In the genomic region with DNA sequence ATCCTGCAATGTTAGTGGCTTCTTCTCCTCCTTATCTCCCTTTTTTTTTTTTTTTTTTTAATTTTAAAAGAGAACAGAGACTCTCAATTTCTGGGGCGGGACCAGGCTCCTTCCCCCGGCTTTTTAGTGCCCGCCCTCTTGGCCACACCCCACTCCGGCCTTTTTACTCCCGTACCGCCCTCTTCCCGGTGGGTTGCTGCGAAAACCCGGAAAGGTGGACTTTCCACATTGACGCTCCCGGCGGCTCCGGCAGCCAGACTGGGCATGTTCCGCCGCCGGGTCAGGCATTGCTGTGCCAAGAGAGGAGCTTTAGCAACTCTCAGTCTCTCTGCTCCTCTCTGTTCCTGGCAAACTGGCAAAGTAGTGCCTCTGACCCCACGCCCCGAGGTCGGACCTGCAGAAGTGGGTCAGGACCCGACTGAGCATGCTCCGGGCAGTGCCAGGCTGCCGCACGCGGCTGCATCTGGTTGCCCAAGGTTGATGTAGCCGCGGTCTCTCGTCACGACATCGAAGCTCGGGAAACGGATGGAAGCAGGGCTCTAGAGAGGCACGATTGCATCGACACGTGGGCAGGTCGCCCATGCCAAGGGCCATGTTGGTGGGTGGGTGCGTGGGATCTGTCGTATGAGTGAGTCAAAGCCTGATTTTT, we compare ENCODE assay signal across 1 cellular context.
TF ChIP-seq lines count a peak whose summit lies in the region.

No MANE protein-coding gene starts in this region.

TF ChIP-seq in WTC11, 78 proteins besides CTCF, POLR2A, EP300 and RAD21 (continued from another document and continues in another):
- TF ChIP-seq, protein P1, sequence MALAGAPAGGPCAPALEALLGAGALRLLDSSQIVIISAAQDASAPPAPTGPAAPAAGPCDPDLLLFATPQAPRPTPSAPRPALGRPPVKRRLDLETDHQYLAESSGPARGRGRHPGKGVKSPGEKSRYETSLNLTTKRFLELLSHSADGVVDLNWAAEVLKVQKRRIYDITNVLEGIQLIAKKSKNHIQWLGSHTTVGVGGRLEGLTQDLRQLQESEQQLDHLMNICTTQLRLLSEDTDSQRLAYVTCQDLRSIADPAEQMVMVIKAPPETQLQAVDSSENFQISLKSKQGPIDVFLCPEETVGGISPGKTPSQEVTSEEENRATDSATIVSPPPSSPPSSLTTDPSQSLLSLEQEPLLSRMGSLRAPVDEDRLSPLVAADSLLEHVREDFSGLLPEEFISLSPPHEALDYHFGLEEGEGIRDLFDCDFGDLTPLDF (CRISPR knock-in tag; IDR thresholded peaks at IDR 0.05) = peak; percentile 97
- TF ChIP-seq GABPB1 (CRISPR knock-in tag; IDR thresholded peaks at IDR 0.05) (peak; percentile 70), ZNF232 (CRISPR knock-in tag; IDR thresholded peaks at IDR 0.05) (peak; percentile 97), CREB1 (CRISPR knock-in tag; IDR thresholded peaks at IDR 0.05) (peak; percentile 98), JUN (CRISPR knock-in tag; IDR thresholded peaks at IDR 0.05) (no peak; the same call in 1 of the 2 replicates), TEAD4 (CRISPR knock-in tag; IDR thresholded peaks at IDR 0.05) (peak; percentile 50; the same call in 1 of the 2 replicates), ZNF671 (CRISPR knock-in tag; IDR thresholded peaks at IDR 0.05) (no peak), FOXJ3 (CRISPR knock-in tag; IDR thresholded peaks at IDR 0.05; ENCODE audit: borderline replicate concordance) (no peak), ESRRA (CRISPR knock-in tag; IDR thresholded peaks at IDR 0.05; ENCODE audit: borderline replicate concordance) (peak; percentile 96), GRHL2 (CRISPR knock-in tag; IDR thresholded peaks at IDR 0.05; ENCODE audit: insufficient replicate concordance, severe bottlenecking) (no peak), OVOL2 (CRISPR knock-in tag; IDR thresholded peaks at IDR 0.05; ENCODE audit: borderline replicate concordance) (no peak), NFYB (CRISPR knock-in tag; conservative IDR thresholded peaks at IDR 0.05; ENCODE audit: low read depth) (peak; percentile 46; the same call in 1 of the 2 replicates), CREM (CRISPR knock-in tag; IDR thresholded peaks at IDR 0.05) (peak; percentile 53; the same call in 1 of the 2 replicates), IRF2 (CRISPR knock-in tag; IDR thresholded peaks at IDR 0.05; ENCODE audit: borderline replicate concordance, low read depth) (no peak), ZNF317 (CRISPR knock-in tag; IDR thresholded peaks at IDR 0.05; ENCODE audit: borderline replicate concordance, low read depth) (peak; percentile 64), SMAD4 (CRISPR knock-in tag; IDR thresholded peaks at IDR 0.05) (peak; percentile 84), ZBTB21 (CRISPR knock-in tag; IDR thresholded peaks at IDR 0.05; ENCODE audit: borderline replicate concordance) (peak; percentile 94), ZNF396 (CRISPR knock-in tag; IDR thresholded peaks at IDR 0.05; ENCODE audit: borderline replicate concordance) (no peak), TCF7 (CRISPR knock-in tag; IDR thresholded peaks at IDR 0.05; ENCODE audit: low read depth) (0 out of 2 replicates have a peak, but pooled peaks have one; percentile 58), SP1 (CRISPR knock-in tag; conservative IDR thresholded peaks at IDR 0.05) (peak; percentile 72)
- TF ChIP-seq, protein P2, sequence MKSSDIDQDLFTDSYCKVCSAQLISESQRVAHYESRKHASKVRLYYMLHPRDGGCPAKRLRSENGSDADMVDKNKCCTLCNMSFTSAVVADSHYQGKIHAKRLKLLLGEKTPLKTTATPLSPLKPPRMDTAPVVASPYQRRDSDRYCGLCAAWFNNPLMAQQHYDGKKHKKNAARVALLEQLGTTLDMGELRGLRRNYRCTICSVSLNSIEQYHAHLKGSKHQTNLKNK (CRISPR knock-in tag; IDR thresholded peaks at IDR 0.05) = no peak
- TF ChIP-seq, protein P3, sequence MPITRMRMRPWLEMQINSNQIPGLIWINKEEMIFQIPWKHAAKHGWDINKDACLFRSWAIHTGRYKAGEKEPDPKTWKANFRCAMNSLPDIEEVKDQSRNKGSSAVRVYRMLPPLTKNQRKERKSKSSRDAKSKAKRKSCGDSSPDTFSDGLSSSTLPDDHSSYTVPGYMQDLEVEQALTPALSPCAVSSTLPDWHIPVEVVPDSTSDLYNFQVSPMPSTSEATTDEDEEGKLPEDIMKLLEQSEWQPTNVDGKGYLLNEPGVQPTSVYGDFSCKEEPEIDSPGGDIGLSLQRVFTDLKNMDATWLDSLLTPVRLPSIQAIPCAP (CRISPR knock-in tag; IDR thresholded peaks at IDR 0.05) = peak; percentile 95
- TF ChIP-seq, protein P4, sequence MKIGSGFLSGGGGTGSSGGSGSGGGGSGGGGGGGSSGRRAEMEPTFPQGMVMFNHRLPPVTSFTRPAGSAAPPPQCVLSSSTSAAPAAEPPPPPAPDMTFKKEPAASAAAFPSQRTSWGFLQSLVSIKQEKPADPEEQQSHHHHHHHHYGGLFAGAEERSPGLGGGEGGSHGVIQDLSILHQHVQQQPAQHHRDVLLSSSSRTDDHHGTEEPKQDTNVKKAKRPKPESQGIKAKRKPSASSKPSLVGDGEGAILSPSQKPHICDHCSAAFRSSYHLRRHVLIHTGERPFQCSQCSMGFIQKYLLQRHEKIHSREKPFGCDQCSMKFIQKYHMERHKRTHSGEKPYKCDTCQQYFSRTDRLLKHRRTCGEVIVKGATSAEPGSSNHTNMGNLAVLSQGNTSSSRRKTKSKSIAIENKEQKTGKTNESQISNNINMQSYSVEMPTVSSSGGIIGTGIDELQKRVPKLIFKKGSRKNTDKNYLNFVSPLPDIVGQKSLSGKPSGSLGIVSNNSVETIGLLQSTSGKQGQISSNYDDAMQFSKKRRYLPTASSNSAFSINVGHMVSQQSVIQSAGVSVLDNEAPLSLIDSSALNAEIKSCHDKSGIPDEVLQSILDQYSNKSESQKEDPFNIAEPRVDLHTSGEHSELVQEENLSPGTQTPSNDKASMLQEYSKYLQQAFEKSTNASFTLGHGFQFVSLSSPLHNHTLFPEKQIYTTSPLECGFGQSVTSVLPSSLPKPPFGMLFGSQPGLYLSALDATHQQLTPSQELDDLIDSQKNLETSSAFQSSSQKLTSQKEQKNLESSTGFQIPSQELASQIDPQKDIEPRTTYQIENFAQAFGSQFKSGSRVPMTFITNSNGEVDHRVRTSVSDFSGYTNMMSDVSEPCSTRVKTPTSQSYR (CRISPR knock-in tag; IDR thresholded peaks at IDR 0.05) = peak; percentile 96
- TF ChIP-seq, protein P5, sequence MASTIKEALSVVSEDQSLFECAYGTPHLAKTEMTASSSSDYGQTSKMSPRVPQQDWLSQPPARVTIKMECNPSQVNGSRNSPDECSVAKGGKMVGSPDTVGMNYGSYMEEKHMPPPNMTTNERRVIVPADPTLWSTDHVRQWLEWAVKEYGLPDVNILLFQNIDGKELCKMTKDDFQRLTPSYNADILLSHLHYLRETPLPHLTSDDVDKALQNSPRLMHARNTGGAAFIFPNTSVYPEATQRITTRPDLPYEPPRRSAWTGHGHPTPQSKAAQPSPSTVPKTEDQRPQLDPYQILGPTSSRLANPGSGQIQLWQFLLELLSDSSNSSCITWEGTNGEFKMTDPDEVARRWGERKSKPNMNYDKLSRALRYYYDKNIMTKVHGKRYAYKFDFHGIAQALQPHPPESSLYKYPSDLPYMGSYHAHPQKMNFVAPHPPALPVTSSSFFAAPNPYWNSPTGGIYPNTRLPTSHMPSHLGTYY (CRISPR knock-in tag; IDR thresholded peaks at IDR 0.05) = no peak
- TF ChIP-seq, protein P6, sequence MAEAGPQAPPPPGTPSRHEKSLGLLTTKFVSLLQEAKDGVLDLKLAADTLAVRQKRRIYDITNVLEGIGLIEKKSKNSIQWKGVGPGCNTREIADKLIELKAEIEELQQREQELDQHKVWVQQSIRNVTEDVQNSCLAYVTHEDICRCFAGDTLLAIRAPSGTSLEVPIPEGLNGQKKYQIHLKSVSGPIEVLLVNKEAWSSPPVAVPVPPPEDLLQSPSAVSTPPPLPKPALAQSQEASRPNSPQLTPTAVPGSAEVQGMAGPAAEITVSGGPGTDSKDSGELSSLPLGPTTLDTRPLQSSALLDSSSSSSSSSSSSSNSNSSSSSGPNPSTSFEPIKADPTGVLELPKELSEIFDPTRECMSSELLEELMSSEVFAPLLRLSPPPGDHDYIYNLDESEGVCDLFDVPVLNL (CRISPR knock-in tag; IDR thresholded peaks at IDR 0.05; ENCODE audit: borderline replicate concordance, low read depth) = no peak
- TF ChIP-seq, protein P7, sequence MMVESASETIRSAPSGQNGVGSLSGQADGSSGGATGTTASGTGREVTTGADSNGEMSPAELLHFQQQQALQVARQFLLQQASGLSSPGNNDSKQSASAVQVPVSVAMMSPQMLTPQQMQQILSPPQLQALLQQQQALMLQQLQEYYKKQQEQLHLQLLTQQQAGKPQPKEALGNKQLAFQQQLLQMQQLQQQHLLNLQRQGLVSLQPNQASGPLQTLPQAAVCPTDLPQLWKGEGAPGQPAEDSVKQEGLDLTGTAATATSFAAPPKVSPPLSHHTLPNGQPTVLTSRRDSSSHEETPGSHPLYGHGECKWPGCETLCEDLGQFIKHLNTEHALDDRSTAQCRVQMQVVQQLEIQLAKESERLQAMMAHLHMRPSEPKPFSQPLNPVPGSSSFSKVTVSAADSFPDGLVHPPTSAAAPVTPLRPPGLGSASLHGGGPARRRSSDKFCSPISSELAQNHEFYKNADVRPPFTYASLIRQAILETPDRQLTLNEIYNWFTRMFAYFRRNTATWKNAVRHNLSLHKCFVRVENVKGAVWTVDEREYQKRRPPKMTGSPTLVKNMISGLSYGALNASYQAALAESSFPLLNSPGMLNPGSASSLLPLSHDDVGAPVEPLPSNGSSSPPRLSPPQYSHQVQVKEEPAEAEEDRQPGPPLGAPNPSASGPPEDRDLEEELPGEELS (CRISPR knock-in tag; IDR thresholded peaks at IDR 0.05) = peak; percentile 98
- TF ChIP-seq, protein P8, sequence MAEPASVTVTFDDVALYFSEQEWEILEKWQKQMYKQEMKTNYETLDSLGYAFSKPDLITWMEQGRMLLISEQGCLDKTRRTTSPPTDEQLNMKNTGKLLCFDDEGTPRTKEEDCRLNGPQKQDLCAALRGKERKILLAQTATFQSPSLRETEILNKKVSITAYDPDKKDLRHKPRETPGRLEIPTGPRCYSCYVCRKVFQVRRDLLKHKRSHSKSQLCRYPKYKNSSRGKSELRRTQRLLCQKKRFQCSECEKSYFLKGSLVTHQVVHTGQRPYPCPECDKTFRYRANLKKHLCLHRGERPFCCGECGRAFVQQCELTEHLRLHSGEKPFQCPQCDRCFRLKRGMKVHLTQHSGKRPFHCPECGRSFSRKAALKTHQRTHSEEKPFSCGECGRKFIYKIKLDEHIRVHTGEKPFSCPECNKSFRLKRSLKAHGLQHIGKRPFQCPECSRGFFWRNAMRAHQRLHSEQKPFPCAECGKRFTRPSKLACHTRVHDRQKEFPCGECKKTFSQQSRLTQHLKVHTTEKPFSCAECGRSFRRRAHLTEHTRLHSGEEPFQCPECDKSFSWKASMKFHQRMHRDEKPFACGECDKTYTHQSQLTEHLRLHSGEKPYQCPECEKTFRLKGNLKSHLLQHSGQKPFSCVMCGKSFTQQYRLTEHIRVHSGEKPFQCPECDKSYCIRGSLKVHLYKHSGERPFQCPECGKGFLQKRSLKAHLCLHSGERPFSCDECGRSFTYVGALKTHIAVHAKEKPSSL (CRISPR knock-in tag; conservative IDR thresholded peaks at IDR 0.05) = no peak
- TF ChIP-seq, protein P9, sequence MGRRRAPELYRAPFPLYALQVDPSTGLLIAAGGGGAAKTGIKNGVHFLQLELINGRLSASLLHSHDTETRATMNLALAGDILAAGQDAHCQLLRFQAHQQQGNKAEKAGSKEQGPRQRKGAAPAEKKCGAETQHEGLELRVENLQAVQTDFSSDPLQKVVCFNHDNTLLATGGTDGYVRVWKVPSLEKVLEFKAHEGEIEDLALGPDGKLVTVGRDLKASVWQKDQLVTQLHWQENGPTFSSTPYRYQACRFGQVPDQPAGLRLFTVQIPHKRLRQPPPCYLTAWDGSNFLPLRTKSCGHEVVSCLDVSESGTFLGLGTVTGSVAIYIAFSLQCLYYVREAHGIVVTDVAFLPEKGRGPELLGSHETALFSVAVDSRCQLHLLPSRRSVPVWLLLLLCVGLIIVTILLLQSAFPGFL (CRISPR knock-in tag; IDR thresholded peaks at IDR 0.05; ENCODE audit: borderline replicate concordance) = peak; percentile 82; the same call in 1 of the 2 replicates
- TF ChIP-seq, protein P10, sequence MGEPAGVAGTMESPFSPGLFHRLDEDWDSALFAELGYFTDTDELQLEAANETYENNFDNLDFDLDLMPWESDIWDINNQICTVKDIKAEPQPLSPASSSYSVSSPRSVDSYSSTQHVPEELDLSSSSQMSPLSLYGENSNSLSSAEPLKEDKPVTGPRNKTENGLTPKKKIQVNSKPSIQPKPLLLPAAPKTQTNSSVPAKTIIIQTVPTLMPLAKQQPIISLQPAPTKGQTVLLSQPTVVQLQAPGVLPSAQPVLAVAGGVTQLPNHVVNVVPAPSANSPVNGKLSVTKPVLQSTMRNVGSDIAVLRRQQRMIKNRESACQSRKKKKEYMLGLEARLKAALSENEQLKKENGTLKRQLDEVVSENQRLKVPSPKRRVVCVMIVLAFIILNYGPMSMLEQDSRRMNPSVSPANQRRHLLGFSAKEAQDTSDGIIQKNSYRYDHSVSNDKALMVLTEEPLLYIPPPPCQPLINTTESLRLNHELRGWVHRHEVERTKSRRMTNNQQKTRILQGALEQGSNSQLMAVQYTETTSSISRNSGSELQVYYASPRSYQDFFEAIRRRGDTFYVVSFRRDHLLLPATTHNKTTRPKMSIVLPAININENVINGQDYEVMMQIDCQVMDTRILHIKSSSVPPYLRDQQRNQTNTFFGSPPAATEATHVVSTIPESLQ (CRISPR knock-in tag; IDR thresholded peaks at IDR 0.05) = no peak
- TF ChIP-seq, protein P11, sequence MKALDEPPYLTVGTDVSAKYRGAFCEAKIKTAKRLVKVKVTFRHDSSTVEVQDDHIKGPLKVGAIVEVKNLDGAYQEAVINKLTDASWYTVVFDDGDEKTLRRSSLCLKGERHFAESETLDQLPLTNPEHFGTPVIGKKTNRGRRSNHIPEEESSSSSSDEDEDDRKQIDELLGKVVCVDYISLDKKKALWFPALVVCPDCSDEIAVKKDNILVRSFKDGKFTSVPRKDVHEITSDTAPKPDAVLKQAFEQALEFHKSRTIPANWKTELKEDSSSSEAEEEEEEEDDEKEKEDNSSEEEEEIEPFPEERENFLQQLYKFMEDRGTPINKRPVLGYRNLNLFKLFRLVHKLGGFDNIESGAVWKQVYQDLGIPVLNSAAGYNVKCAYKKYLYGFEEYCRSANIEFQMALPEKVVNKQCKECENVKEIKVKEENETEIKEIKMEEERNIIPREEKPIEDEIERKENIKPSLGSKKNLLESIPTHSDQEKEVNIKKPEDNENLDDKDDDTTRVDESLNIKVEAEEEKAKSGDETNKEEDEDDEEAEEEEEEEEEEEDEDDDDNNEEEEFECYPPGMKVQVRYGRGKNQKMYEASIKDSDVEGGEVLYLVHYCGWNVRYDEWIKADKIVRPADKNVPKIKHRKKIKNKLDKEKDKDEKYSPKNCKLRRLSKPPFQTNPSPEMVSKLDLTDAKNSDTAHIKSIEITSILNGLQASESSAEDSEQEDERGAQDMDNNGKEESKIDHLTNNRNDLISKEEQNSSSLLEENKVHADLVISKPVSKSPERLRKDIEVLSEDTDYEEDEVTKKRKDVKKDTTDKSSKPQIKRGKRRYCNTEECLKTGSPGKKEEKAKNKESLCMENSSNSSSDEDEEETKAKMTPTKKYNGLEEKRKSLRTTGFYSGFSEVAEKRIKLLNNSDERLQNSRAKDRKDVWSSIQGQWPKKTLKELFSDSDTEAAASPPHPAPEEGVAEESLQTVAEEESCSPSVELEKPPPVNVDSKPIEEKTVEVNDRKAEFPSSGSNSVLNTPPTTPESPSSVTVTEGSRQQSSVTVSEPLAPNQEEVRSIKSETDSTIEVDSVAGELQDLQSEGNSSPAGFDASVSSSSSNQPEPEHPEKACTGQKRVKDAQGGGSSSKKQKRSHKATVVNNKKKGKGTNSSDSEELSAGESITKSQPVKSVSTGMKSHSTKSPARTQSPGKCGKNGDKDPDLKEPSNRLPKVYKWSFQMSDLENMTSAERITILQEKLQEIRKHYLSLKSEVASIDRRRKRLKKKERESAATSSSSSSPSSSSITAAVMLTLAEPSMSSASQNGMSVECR (CRISPR knock-in tag; IDR thresholded peaks at IDR 0.05; ENCODE audit: borderline replicate concordance) = peak; percentile 98
